ENCODE assay signal across 1 cellular context in genomic region chr19:1437609-1438008, GRCh38.
TF ChIP-seq lines count a peak whose summit lies in the region.

No MANE protein-coding gene starts in this region.

TF ChIP-seq in GM23338, 12 proteins besides CTCF, POLR2A, EP300 and RAD21 (continued from another document):
- no peak for TF ChIP-seq REST (IDR thresholded peaks at IDR 0.05; ENCODE audit: unreplicated experiment)
- no peak for TF ChIP-seq STAT1 (IDR thresholded peaks at IDR 0.05; ENCODE audit: unreplicated experiment)
